16 cellular contexts compared by ENCODE assay signal in the genomic region with DNA sequence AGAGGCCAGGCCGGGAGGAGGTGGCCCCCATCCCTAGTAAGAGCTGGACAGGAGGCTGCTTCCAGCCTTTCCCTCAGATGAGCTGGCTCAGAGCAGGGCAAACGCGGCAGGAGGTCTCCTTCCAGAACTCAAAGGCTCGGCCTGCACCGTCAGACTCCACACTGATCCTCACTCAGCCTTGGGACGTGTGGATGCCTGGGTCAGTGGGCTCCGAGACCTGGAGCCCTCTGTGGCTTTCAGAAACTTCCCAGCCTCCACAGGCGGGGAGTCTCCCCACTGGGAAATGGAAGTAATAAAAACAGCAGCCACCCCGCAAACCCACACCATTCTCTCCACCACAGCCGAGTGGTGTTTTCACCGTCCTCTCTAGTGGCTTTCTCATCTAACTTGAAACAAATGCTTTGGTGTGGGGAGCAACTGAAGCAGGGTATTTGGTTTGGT. TPM values are rescaled to one million over a fixed set of nuclear protein-coding genes. Genes with fewer than 3 reads are reported as not detected.
A peak's percentile ranks its signal among the peaks of the same experiment; 100 is the strongest.
DNase-seq lines count a peak whose midpoint lies in the region; ATAC-seq and TF ChIP-seq lines count a peak whose summit lies in the region.
"Had no signal": no experiment of that assay in that cellular context is flagged by ENCODE, and none has a peak within 500 bp of the region (broad histone marks: within the 10 kb centered on the region; RNA-seq: fewer than 3 reads in every experiment).

No MANE protein-coding gene starts in this region.

- WGBS in stomach, 5 donors: 76 to 86% (median 80%) methylated on average over 11 of the region's 11 CpGs

- peak overlapping the region; percentile 33 for H3K27ac ChIP-seq in BLaER1
- H3K27ac ChIP-seq in DND-41 (ENCODE audit: low read length): no peak overlapping the region
- no peak overlapping the region for H3K27ac ChIP-seq in stomach

- H3K4me2 ChIP-seq in BLaER1 (peak overlapping the region; percentile 50), DND-41 (ENCODE audit: insufficient read depth, low read length) (no peak overlapping the region)

- H3K4me1 ChIP-seq in BLaER1 (peaks cover 53% of the 10 kb centered on the region), DND-41 (ENCODE audit: insufficient read depth, low read length) (peaks cover 15% of the 10 kb centered on the region), stomach (peaks cover 0 to 5% (median 0%) of the 10 kb centered on the region in 4 donors)
- H3K4me1 ChIP-seq: BE2C had no signal

- H3K4me3 Mint-ChIP-seq in activated naive CD8-positive, alpha-beta T cell treated with anti-CD3 and anti-CD28 coated beads for 36 hours: peak overlapping the region; percentile 44
- peak overlapping the region; percentile 72 for H3K4me3 Mint-ChIP-seq in natural killer cell

- H3K36me3 ChIP-seq in BLaER1: peaks cover 48% of the 10 kb centered on the region
- 0 out of 2 replicates have a peak, but pooled peaks cover 3% of the 10 kb centered on the region for H3K36me3 ChIP-seq in DND-41 (ENCODE audit: insufficient read depth, low read length)
- H3K36me3 ChIP-seq in stomach: no peaks in the 10 kb centered on the region
- H3K36me3 ChIP-seq: BE2C had no signal

- no peak for TF ChIP-seq EP300 in stomach (IDR thresholded peaks at IDR 0.05)

- no peak overlapping the region for H2AFZ ChIP-seq in DND-41 (ENCODE audit: low read depth, low read length)

- intact Hi-C loops in natural killer cell (cut with micrococcal nuclease) (loop anchor here (5.0 kb wide), 1 partner anchor 37 kb away; no protein-coding TSS in a partner anchor), stomach (cut with DNase I; ENCODE audit: low total_unique reads) (no loop called here)

- H3K79me2 ChIP-seq in DND-41 (ENCODE audit: insufficient read depth, low read length): peaks cover 22% of the 10 kb centered on the region

- H3K4me1 Mint-ChIP-seq in activated naive CD8-positive, alpha-beta T cell treated with anti-CD3 and anti-CD28 coated beads for 36 hours: peaks cover 49% of the 10 kb centered on the region
- peaks cover 79 to 81% of the 10 kb centered on the region in 2 donors for H3K4me1 Mint-ChIP-seq in natural killer cell

- H3K9ac ChIP-seq in BLaER1: 0 out of 2 replicates have a peak overlapping the region, but pooled peaks have one; percentile 8
- H3K9ac ChIP-seq in DND-41 (ENCODE audit: low read depth, low read length): no peak overlapping the region

- DNase-seq in DND-41: peak; percentile 62
- no peak for DNase-seq in activated naive CD8-positive, alpha-beta T cell treated with anti-CD3 and anti-CD28 coated beads for 36 hours
- peak; percentile 37 for DNase-seq in natural killer cell
- no peak for DNase-seq in germinal center (ENCODE audit: low spot score)
- DNase-seq in stomach: no peak
- no peak for DNase-seq in COLO668 (lab: John Stamatoyannopoulos, UW; ENCODE audit: unreplicated experiment)
- no peak for DNase-seq in AML-193 (lab: John Stamatoyannopoulos, UW)
- DNase-seq: activated CD4-positive, alpha-beta T cell treated with anti-CD3 and anti-CD28 coated beads for 48 hours; BE2C; DMS79; hippocampal formation; NCI-H1694 treated with DMSO at 0.1 percent for 48 hours; NCI-H510A; T-helper 9 cell had no signal

- no peaks in the 10 kb centered on the region for H3K27me3 ChIP-seq in BLaER1
- H3K27me3 ChIP-seq in DND-41 (ENCODE audit: insufficient read depth, low read length, poor library complexity): no peaks in the 10 kb centered on the region
- no peaks in the 10 kb centered on the region for H3K27me3 ChIP-seq in stomach
- H3K27me3 ChIP-seq: BE2C had no signal

- peak overlapping the region; percentile 32 for H3K27ac Mint-ChIP-seq in activated naive CD8-positive, alpha-beta T cell treated with anti-CD3 and anti-CD28 coated beads for 36 hours
- H3K27ac Mint-ChIP-seq in natural killer cell: peak overlapping the region; percentile 89
- H3K27ac Mint-ChIP-seq: activated T-helper 2 cell treated with anti-CD3 and anti-CD28 coated beads, Interferon-gamma antibody, Interleukin-2, Interleukin-4, amounts not matched to agents 10 μg/mL and 5 μg/mL and 100 μg/mL, durations not matched to agents 14 hours and 24 hours and 36 hours had no signal

- H3K36me3 Mint-ChIP-seq in activated naive CD8-positive, alpha-beta T cell treated with anti-CD3 and anti-CD28 coated beads for 36 hours: peaks cover 14% of the 10 kb centered on the region
- H3K36me3 Mint-ChIP-seq in natural killer cell: peaks cover 12% of the 10 kb centered on the region

- ATAC-seq in DND-41 (ENCODE audit: insufficient read depth, low read depth) (peak; percentile 50), natural killer cell (peak; percentile 51 to 80 (median 64))

- H4K20me1 ChIP-seq in BLaER1 (peaks cover 100% of the 10 kb centered on the region), DND-41 (ENCODE audit: insufficient read depth, low read length) (peaks cover 35% of the 10 kb centered on the region; the same call in 1 of the 2 replicates)

- no peaks in the 10 kb centered on the region for H3K27me3 Mint-ChIP-seq in activated naive CD8-positive, alpha-beta T cell treated with anti-CD3 and anti-CD28 coated beads for 36 hours
- no peaks in the 10 kb centered on the region for H3K27me3 Mint-ChIP-seq in natural killer cell (ENCODE audit: low read depth in 2 of 2)

- no peak for TF ChIP-seq POLR2A in stomach (IDR thresholded peaks at IDR 0.05)

- H3K9me3 ChIP-seq in BLaER1 (no peaks in the 10 kb centered on the region), DND-41 (ENCODE audit: insufficient read depth, low read length, severe bottlenecking) (no peaks in the 10 kb centered on the region), stomach (no peaks in the 10 kb centered on the region)
- H3K9me3 ChIP-seq: BE2C had no signal

- no peak for TF ChIP-seq CTCF in DND-41 (IDR thresholded peaks at IDR 0.05; ENCODE audit: borderline replicate concordance, extremely low read depth, low read length, poor library complexity, severe bottlenecking)
- no peak for TF ChIP-seq CTCF in natural killer cell (IDR thresholded peaks at IDR 0.05)
- TF ChIP-seq CTCF in stomach (IDR thresholded peaks at IDR 0.05): no peak

- H3K9me3 Mint-ChIP-seq in activated naive CD8-positive, alpha-beta T cell treated with anti-CD3 and anti-CD28 coated beads for 36 hours: no peaks in the 10 kb centered on the region
- H3K9me3 Mint-ChIP-seq in natural killer cell: no peaks in the 10 kb centered on the region
- H3K9me3 Mint-ChIP-seq: activated T-helper 2 cell treated with anti-CD3 and anti-CD28 coated beads, Interferon-gamma antibody, Interleukin-2, Interleukin-4, amounts not matched to agents 10 μg/mL and 5 μg/mL and 100 μg/mL, durations not matched to agents 14 hours and 24 hours and 36 hours had no signal

- H3K4me3 ChIP-seq in BLaER1 (no peak overlapping the region), DND-41 (ENCODE audit: low read depth in 1 of 2, low read length in 2 of 2) (no peak overlapping the region), stomach (no peak overlapping the region)

RNA-seq across cellular contexts. Expression of a gene that starts 54.3 kb away (rescaled TPM):
- total RNA-seq in activated naive CD8-positive, alpha-beta T cell treated with anti-CD3 and anti-CD28 coated beads for 36 hours: 10 to 100 TPM; 38.7 to 41.8 TPM
- total RNA-seq in natural killer cell (100 to 1,000 TPM; 385 to 498 (median 497) TPM), stomach (100 to 1,000 TPM in 1 of 5 donors, 10 to 100 TPM in 2, 1 to 10 TPM in 2; 8.1 to 564 (median 11.2) TPM)
- polyA plus RNA-seq in stomach: 1 to 10 TPM; 3.7 to 5.2 (median 4.7) TPM

Comparison
In these comparisons a context has a peak if more than half of its experiments do, and no peak if none do; other contexts are left out.
1. DNase-seq: peak in DND-41 (single experiment) and natural killer cell (single experiment); none in activated naive CD8-positive, alpha-beta T cell treated with anti-CD3 and anti-CD28 coated beads for 36 hours (single experiment), germinal center (single experiment), stomach (single experiment), COLO668 (single experiment) and AML-193 (0 of 2).